Comparison of ENCODE assay signal across 16 cellular contexts in the genomic region with DNA sequence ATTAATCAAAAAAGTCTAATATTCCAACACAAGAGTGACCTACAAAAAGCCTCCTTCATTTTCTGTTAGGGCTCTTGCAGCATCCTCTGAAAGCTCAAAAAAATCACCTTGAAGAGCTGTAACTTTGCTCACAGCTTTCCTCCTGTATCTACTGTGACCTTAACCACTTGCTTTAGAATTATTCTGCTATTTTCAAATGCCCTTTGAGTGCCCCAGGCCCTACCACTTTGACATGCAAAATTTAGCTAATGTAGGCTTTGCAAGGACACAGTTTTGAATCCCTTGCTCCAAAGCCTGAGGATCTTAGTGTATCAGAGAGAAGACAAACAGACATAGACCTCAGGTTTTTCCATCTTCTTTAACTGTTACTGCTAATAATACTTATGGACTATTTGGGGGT.
DNase-seq lines count a peak whose midpoint lies in the region; ATAC-seq and TF ChIP-seq lines count a peak whose summit lies in the region.
"Had no signal": no experiment of that assay in that cellular context is flagged by ENCODE, and none has a peak within 500 bp of the region (broad histone marks: within the 10 kb centered on the region; RNA-seq: fewer than 3 reads in every experiment).

No MANE protein-coding gene starts in this region.

- H3K27me3 ChIP-seq in HUES64 (ENCODE audit: insufficient read depth, low read length) (no peaks in the 10 kb centered on the region), neuronal stem cell (ENCODE audit: control insufficient read depth in 3 of 3, insufficient read depth in 3 of 3, low read depth in 1 of 3, low read length in 3 of 3) (no peaks in the 10 kb centered on the region)

- H2BK12ac ChIP-seq in neuronal stem cell (ENCODE audit: low read length), result no peak overlapping the region

- H3K23ac ChIP-seq in neuronal stem cell (ENCODE audit: low read depth, low read length, poor library complexity), result no peak overlapping the region

- H3K9me3 ChIP-seq in HUES64 (ENCODE audit: insufficient read depth, low read depth, low read length) (peaks cover 5% of the 10 kb centered on the region; the same call in 1 of the 2 replicates), neuronal stem cell (replicated peaks in 1 of 2; ENCODE audit: control insufficient read depth in 2 of 2, insufficient read depth in 1 of 2, low read depth in 1 of 2, low read length in 2 of 2) (no peaks in the 10 kb centered on the region)
- H3K9me3 ChIP-seq: Caco-2 had no signal

- H3K27ac Mint-ChIP-seq in WTC11, result 0 out of 2 replicates have a peak overlapping the region, but pooled peaks have one; percentile 69
- no peak overlapping the region for H3K27ac Mint-ChIP-seq in activated CD4-positive, alpha-beta memory T cell treated with anti-CD3 and anti-CD28 coated beads for 36 hours
- H3K27ac Mint-ChIP-seq: CD8-positive, alpha-beta T cell; H9 had no signal

- H2BK120ac ChIP-seq in neuronal stem cell (ENCODE audit: low read depth, low read length), result no peak overlapping the region

- H3K4me3 Mint-ChIP-seq in WTC11, result no peak overlapping the region
- no peak overlapping the region for H3K4me3 Mint-ChIP-seq in activated CD4-positive, alpha-beta memory T cell treated with anti-CD3 and anti-CD28 coated beads for 36 hours
- H3K4me3 Mint-ChIP-seq: CD8-positive, alpha-beta T cell; H9 had no signal

- no peaks in the 10 kb centered on the region for H3K79me1 ChIP-seq in neuronal stem cell (ENCODE audit: low read depth, low read length)

- H3K9me3 Mint-ChIP-seq in WTC11, result peaks cover 17% of the 10 kb centered on the region
- peaks cover 21% of the 10 kb centered on the region for H3K9me3 Mint-ChIP-seq in activated CD4-positive, alpha-beta memory T cell treated with anti-CD3 and anti-CD28 coated beads for 36 hours

- no peak overlapping the region for H2BK5ac ChIP-seq in neuronal stem cell (ENCODE audit: low read length)

- peaks cover 14% of the 10 kb centered on the region; the same call in 1 of the 2 replicates for H3K36me3 Mint-ChIP-seq in WTC11
- H3K36me3 Mint-ChIP-seq in activated CD4-positive, alpha-beta memory T cell treated with anti-CD3 and anti-CD28 coated beads for 36 hours, result no peaks in the 10 kb centered on the region
- H3K36me3 Mint-ChIP-seq: CD8-positive, alpha-beta T cell had no signal

- H3K27me3 Mint-ChIP-seq in WTC11 (ENCODE audit: low read depth), result no peaks in the 10 kb centered on the region
- H3K27me3 Mint-ChIP-seq in activated CD4-positive, alpha-beta memory T cell treated with anti-CD3 and anti-CD28 coated beads for 36 hours, result no peaks in the 10 kb centered on the region

- POLR2A ChIA-PET in WTC11 (lab: Charles Lee), result no interaction called here
- POLR2A ChIA-PET in activated CD4-positive, alpha-beta memory T cell treated with anti-CD3 and anti-CD28 coated beads for 36 hours (lab: Charles Lee), result no interaction called here

- H3K4me2 ChIP-seq in neuronal stem cell (ENCODE audit: insufficient read depth, low read length, poor library complexity, severe bottlenecking), result no peak overlapping the region

- H3K9ac ChIP-seq in HUES64 (ENCODE audit: low read depth, low read length), result no peak overlapping the region
- no peak overlapping the region for H3K9ac ChIP-seq in neuronal stem cell (ENCODE audit: low read depth, low read length, poor library complexity)
- H3K9ac ChIP-seq: GM23248 had no signal

- peak; percentile 63 for ATAC-seq in WTC11
- ATAC-seq: CD8-positive, alpha-beta T cell; GM12878; HCT116 had no signal

- 0 out of 2 replicates have a peak overlapping the region, but pooled peaks have one; percentile 25 for H3K27ac ChIP-seq in HUES64 (ENCODE audit: low read depth, low read length)
- H3K27ac ChIP-seq in neuronal stem cell (replicated peaks; ENCODE audit: low read length), result peak overlapping the region; percentile 39
- H3K27ac ChIP-seq: GM23248 had no signal

- H3K18ac ChIP-seq in neuronal stem cell (ENCODE audit: low read length), result no peak overlapping the region

- no peak for TF ChIP-seq CTCF in WTC11 (IDR thresholded peaks at IDR 0.05)

- H2AFZ ChIP-seq in neuronal stem cell (ENCODE audit: low read length), result peak overlapping the region; percentile 61
- H2AFZ ChIP-seq: GM23248 had no signal

- H4K8ac ChIP-seq in neuronal stem cell (ENCODE audit: low read depth, low read length), result no peak overlapping the region

- CTCF ChIA-PET in WTC11 (lab: Charles Lee), result interaction anchor here (0.7 to 1.4 kb wide), 2 partner anchors 225 to 1201 kb away, joined by 3 to 4 read pairs; no protein-coding TSS in a partner anchor
- CTCF ChIA-PET in activated CD4-positive, alpha-beta memory T cell treated with anti-CD3 and anti-CD28 coated beads for 36 hours (lab: Charles Lee), result no interaction called here

- intact Hi-C loops in activated CD4-positive, alpha-beta memory T cell treated with anti-CD3 and anti-CD28 coated beads for 36 hours (cut with micrococcal nuclease), result no loop called here

- H2BK15ac ChIP-seq in neuronal stem cell (ENCODE audit: low read length), result no peak overlapping the region

- H2AK5ac ChIP-seq in neuronal stem cell (ENCODE audit: low read depth, low read length), result no peak overlapping the region

- H3K4me1 ChIP-seq in HUES64 (ENCODE audit: insufficient read depth, low read length) (peaks cover 13% of the 10 kb centered on the region), neuronal stem cell (ENCODE audit: control insufficient read depth in 2 of 2, insufficient read depth in 1 of 2, low read depth in 1 of 2, low read length in 2 of 2) (peaks cover 0 to 6% of the 10 kb centered on the region in 2 donors)
- H3K4me1 ChIP-seq: Caco-2 had no signal

- H3K14ac ChIP-seq in neuronal stem cell (ENCODE audit: low read length), result no peak overlapping the region

- peaks cover 16% of the 10 kb centered on the region for H3K4me1 Mint-ChIP-seq in WTC11
- no peaks in the 10 kb centered on the region for H3K4me1 Mint-ChIP-seq in activated CD4-positive, alpha-beta memory T cell treated with anti-CD3 and anti-CD28 coated beads for 36 hours (ENCODE audit: low read depth)

- no peak overlapping the region for H3K4me3 ChIP-seq in HUES64 (ENCODE audit: low read length)
- no peak overlapping the region for H3K4me3 ChIP-seq in neuronal stem cell (ENCODE audit: low read length in 2 of 2)
- H3K4me3 ChIP-seq: GM12878, GM23248 had no signal

- H3K4ac ChIP-seq in neuronal stem cell (ENCODE audit: low read length), result no peak overlapping the region

- no peak overlapping the region for H4K91ac ChIP-seq in neuronal stem cell (ENCODE audit: low read depth, low read length, poor library complexity)

- DNase-seq in WTC11 (ENCODE audit: low spot score), result no peak
- DNase-seq in neuronal stem cell (ENCODE audit: low spot score), result no peak
- no peak for DNase-seq in NCI-H1930 (lab: John Stamatoyannopoulos, UW)
- no peak for DNase-seq in nucleus accumbens (lab: John Stamatoyannopoulos, UW)
- no peak for DNase-seq in activated CD4-positive, alpha-beta memory T cell treated with anti-CD3 and anti-CD28 coated beads for 36 hours
- DNase-seq: C1 segment of cervical spinal cord; Caco-2; CD8-positive, alpha-beta T cell; DMS153; DND-41; GDM1; GM23248; H9 had no signal

- H3K36me3 ChIP-seq in HUES64 (ENCODE audit: insufficient read depth, low read length), result no peaks in the 10 kb centered on the region
- no peaks in the 10 kb centered on the region for H3K36me3 ChIP-seq in neuronal stem cell (replicated peaks in 1 of 2; ENCODE audit: control insufficient read depth in 2 of 2, insufficient read depth in 2 of 2, low read length in 2 of 2)

TF ChIP-seq in WTC11, 78 proteins besides CTCF, POLR2A, EP300 and RAD21 (continues in another document):
- TF ChIP-seq FOXP1 (CRISPR knock-in tag; IDR thresholded peaks at IDR 0.05; ENCODE audit: borderline replicate concordance) (no peak), CREB1 (CRISPR knock-in tag; IDR thresholded peaks at IDR 0.05) (no peak), ZNF138 (CRISPR knock-in tag; conservative IDR thresholded peaks at IDR 0.05) (no peak), IRF1 (CRISPR knock-in tag; IDR thresholded peaks at IDR 0.05) (no peak), USF2 (CRISPR knock-in tag; IDR thresholded peaks at IDR 0.05) (no peak), OVOL2 (CRISPR knock-in tag; IDR thresholded peaks at IDR 0.05; ENCODE audit: borderline replicate concordance) (no peak), SMAD4 (CRISPR knock-in tag; IDR thresholded peaks at IDR 0.05) (no peak), MXD4 (CRISPR knock-in tag; IDR thresholded peaks at IDR 0.05; ENCODE audit: borderline replicate concordance) (no peak), CBFB (CRISPR knock-in tag; IDR thresholded peaks at IDR 0.05; ENCODE audit: low read depth) (no peak)
- TF ChIP-seq, protein P1, sequence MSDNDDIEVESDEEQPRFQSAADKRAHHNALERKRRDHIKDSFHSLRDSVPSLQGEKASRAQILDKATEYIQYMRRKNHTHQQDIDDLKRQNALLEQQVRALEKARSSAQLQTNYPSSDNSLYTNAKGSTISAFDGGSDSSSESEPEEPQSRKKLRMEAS (CRISPR knock-in tag; IDR thresholded peaks at IDR 0.05), result no peak
- TF ChIP-seq, protein P2, sequence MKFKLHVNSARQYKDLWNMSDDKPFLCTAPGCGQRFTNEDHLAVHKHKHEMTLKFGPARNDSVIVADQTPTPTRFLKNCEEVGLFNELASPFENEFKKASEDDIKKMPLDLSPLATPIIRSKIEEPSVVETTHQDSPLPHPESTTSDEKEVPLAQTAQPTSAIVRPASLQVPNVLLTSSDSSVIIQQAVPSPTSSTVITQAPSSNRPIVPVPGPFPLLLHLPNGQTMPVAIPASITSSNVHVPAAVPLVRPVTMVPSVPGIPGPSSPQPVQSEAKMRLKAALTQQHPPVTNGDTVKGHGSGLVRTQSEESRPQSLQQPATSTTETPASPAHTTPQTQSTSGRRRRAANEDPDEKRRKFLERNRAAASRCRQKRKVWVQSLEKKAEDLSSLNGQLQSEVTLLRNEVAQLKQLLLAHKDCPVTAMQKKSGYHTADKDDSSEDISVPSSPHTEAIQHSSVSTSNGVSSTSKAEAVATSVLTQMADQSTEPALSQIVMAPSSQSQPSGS (CRISPR knock-in tag; IDR thresholded peaks at IDR 0.05; ENCODE audit: borderline replicate concordance, low read depth), result no peak
